ENCODE assay signal across 29 cellular contexts in genomic region chr14:94989417-94989816, GRCh38.
"Had no signal": no experiment of that assay in that cellular context is flagged by ENCODE, and none has a peak within 500 bp of the region (broad histone marks: within the 10 kb centered on the region; RNA-seq: fewer than 3 reads in every experiment).

No MANE protein-coding gene starts in this region.

- DNase-seq: naive B cell; naive thymus-derived CD8-positive, alpha-beta T cell; nephron progenitor cell; occipital lobe; pancreas; retina; right lobe of liver; sigmoid colon; small intestine; stimulated activated CD4-positive, alpha-beta T cell treated with anti-CD3 and anti-CD28 coated beads, Interleukin-15, amount 100 ng/mL, for 24 hours; stimulated activated CD4-positive, alpha-beta T cell treated with anti-CD3 and anti-CD28 coated beads, Interleukin-2, amount 100 ng/mL, for 24 hours; stimulated activated CD4-positive, alpha-beta T cell treated with anti-CD3 and anti-CD28 coated beads, Interleukin-2, amount 100 ng/mL, for 48 hours; stimulated activated CD4-positive, alpha-beta T cell treated with anti-CD3 and anti-CD28 coated beads, Interleukin-4, amount 100 ng/mL, for 24 hours; stimulated activated naive B cell treated with anti-CD40 and anti-IgM and Interleukin-4, amounts not matched to agents 10 μg/mL and 1 μg/mL and 100 μg/mL, for 72 hours; stimulated activated naive CD4-positive, alpha-beta T cell treated with Interleukin-2 at 50 U/mL for 16 hours; substantia nigra; testis; tibial artery; transverse colon; upper lobe of left lung had no signal

- H3K4me3 Mint-ChIP-seq: naive B cell; naive thymus-derived CD8-positive, alpha-beta T cell; natural killer cell treated with Interleukin-12 subunit alpha and Interleukin-12 subunit beta and Interleukin-15 and Interleukin-18, amount 100 ng/mL, for 72 hours; nephron progenitor cell; neural crest cell; stimulated activated effector memory CD8-positive, alpha-beta T cell treated with anti-CD3 and anti-CD28 coated beads, Interleukin-12 subunit alpha, Interleukin-12 subunit beta, amount 100 ng/mL, for 72 hours; stimulated activated naive B cell treated with anti-CD40 and anti-IgM and Interleukin-4, amounts not matched to agents 10 μg/mL and 1 μg/mL and 100 μg/mL, for 72 hours; stimulated activated naive CD8-positive, alpha-beta T cell treated with anti-CD3 and anti-CD28 coated beads, Interleukin-15, Interleukin-2, amounts not matched to agents 100 ng/mL and 50 ng/mL, for 24 hours had no signal

- H3K36me3 Mint-ChIP-seq: stimulated activated effector memory CD8-positive, alpha-beta T cell treated with anti-CD3 and anti-CD28 coated beads, Interleukin-12 subunit alpha, Interleukin-12 subunit beta, amount 100 ng/mL, for 72 hours had no signal

- H3K27me3 ChIP-seq: pancreas, right atrium auricular region, right lobe of liver, sigmoid colon, testis, tibial artery, transverse colon, upper lobe of left lung, vagina had no signal

- H3K4me3 ChIP-seq: pancreas, prostate gland, right atrium auricular region, right lobe of liver, sigmoid colon, suprapubic skin, testis, tibial artery, transverse colon, upper lobe of left lung, vagina had no signal

- FAIRE-seq: small intestine, urothelium cell line had no signal

- H3K36me3 ChIP-seq: pancreas, prostate gland, right atrium auricular region, right lobe of liver, sigmoid colon, suprapubic skin, tibial artery, transverse colon, upper lobe of left lung, vagina had no signal

- H3K27ac Mint-ChIP-seq: naive thymus-derived CD8-positive, alpha-beta T cell; natural killer cell treated with Interleukin-12 subunit alpha and Interleukin-12 subunit beta and Interleukin-15 and Interleukin-18, amount 100 ng/mL, for 72 hours; nephron progenitor cell; stimulated activated effector memory CD8-positive, alpha-beta T cell treated with anti-CD3 and anti-CD28 coated beads, Interleukin-12 subunit alpha, Interleukin-12 subunit beta, amount 100 ng/mL, for 72 hours; stimulated activated naive B cell treated with anti-CD40 and anti-IgM and Interleukin-4, amounts not matched to agents 10 μg/mL and 1 μg/mL and 100 μg/mL, for 72 hours; stimulated activated naive CD8-positive, alpha-beta T cell treated with anti-CD3 and anti-CD28 coated beads, Interleukin-15, Interleukin-2, amounts not matched to agents 100 ng/mL and 50 ng/mL, for 24 hours had no signal

- H3K4me1 Mint-ChIP-seq: naive B cell; naive thymus-derived CD8-positive, alpha-beta T cell; stimulated activated effector memory CD8-positive, alpha-beta T cell treated with anti-CD3 and anti-CD28 coated beads, Interleukin-12 subunit alpha, Interleukin-12 subunit beta, amount 100 ng/mL, for 72 hours had no signal

- H3K4me1 ChIP-seq: pancreas, prostate gland, right atrium auricular region, right lobe of liver, sigmoid colon, suprapubic skin, testis, tibial artery, transverse colon, upper lobe of left lung, vagina had no signal

- H3K27ac ChIP-seq: pancreas, prostate gland, right atrium auricular region, right lobe of liver, sigmoid colon, suprapubic skin, testis, tibial artery, transverse colon, upper lobe of left lung, vagina had no signal

- H3K9me3 ChIP-seq: pancreas, prostate gland, right lobe of liver, suprapubic skin, testis, vagina had no signal
